Comparison of ENCODE assay signal across 12 cellular contexts in the genomic region with DNA sequence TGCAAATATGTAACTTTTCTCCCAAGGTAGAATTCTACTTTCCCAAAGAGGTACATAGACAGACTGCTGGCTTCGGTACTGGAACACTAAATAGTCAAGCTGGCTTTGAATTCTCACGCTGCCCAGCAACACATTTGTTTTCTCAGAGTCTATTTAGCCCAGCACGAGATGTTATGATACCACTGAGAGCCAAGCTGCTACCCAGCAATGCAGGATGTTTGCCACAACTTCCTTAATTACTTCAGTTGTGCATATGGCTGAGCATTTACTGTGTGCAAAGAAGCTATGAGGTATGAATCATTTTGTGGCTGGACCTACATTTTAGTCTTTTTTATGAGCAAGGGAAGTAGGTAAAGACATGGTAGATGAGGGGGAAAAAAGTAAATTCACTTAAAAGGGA.
DNase-seq lines count a peak whose midpoint lies in the region; ATAC-seq and TF ChIP-seq lines count a peak whose summit lies in the region.
"Had no signal": no experiment of that assay in that cellular context is flagged by ENCODE, and none has a peak within 500 bp of the region (broad histone marks: within the 10 kb centered on the region; RNA-seq: fewer than 3 reads in every experiment).

No MANE protein-coding gene starts in this region.

- in situ Hi-C loops in astrocyte of the spinal cord (cut with HindIII; ENCODE audit: low sequenced_read_pairs) (no loop called here), brain microvascular endothelial cell (cut with HindIII; ENCODE audit: low pct_ligation_motif_present, low sequenced_read_pairs) (no loop called here)

- H3K36me3 ChIP-seq in brain microvascular endothelial cell (replicated peaks): no peaks in the 10 kb centered on the region

- TF ChIP-seq CTCF in astrocyte of the spinal cord (IDR thresholded peaks at IDR 0.05; ENCODE audit: low read depth, low read length) (no peak), brain microvascular endothelial cell (IDR thresholded peaks at IDR 0.05; ENCODE audit: low read depth, low read length, missing control alignments) (no peak)

- DNase-seq in Ammon's horn (ENCODE audit: low spot score) (peak; percentile 5), NCI-H2171 (lab: John Stamatoyannopoulos, UW) (peak; percentile 21), astrocyte of the spinal cord (ENCODE audit: low read depth, low spot score) (peak; percentile 87), brain microvascular endothelial cell (no peak), HT-29 (ENCODE audit: low spot score) (no peak), AG08396 (ENCODE audit: low spot score) (no peak)
- DNase-seq: DMS53; effector memory CD8-positive, alpha-beta T cell; T1000 had no signal

- H3K4me3 ChIP-seq in astrocyte of the spinal cord (ENCODE audit: low read depth, low read length): no peak overlapping the region
- no peak overlapping the region for H3K4me3 ChIP-seq in brain microvascular endothelial cell (ENCODE audit: low read depth, low read length)
- H3K4me3 ChIP-seq: hepatocyte had no signal

- ATAC-seq in HG02798 (IDR thresholded peaks at IDR 0.05; ENCODE audit: poor library complexity, unreplicated experiment) (peak; percentile 56), GM21423 (IDR thresholded peaks at IDR 0.05; ENCODE audit: unreplicated experiment) (no peak)
- ATAC-seq: effector memory CD8-positive, alpha-beta T cell had no signal

- no peak overlapping the region for H3K27ac ChIP-seq in brain microvascular endothelial cell
- H3K27ac ChIP-seq: hepatocyte had no signal

- no peaks in the 10 kb centered on the region for H3K27me3 ChIP-seq in brain microvascular endothelial cell (replicated peaks)
- H3K27me3 ChIP-seq: hepatocyte had no signal

Comparison
In these comparisons a context has a peak if more than half of its experiments do, and no peak if none do; other contexts are left out.
1. DNase-seq: peak in Ammon's horn (single experiment), NCI-H2171 (single experiment) and astrocyte of the spinal cord (single experiment); none in brain microvascular endothelial cell (single experiment), HT-29 (single experiment) and AG08396 (single experiment).